ENCODE assay signal across 21 cellular contexts in genomic region chr3:14843321-14843720, GRCh38. TPM values are rescaled to one million over a fixed set of nuclear protein-coding genes. Genes with fewer than 3 reads are reported as not detected.
DNase-seq lines count a peak whose midpoint lies in the region; ATAC-seq, FAIRE-seq and TF ChIP-seq lines count a peak whose summit lies in the region.
"Had no signal": no experiment of that assay in that cellular context is flagged by ENCODE, and none has a peak within 500 bp of the region (broad histone marks: within the 10 kb centered on the region; RNA-seq: fewer than 3 reads in every experiment).

No MANE protein-coding gene starts in this region.

- H3K23ac ChIP-seq in H1 (ENCODE audit: insufficient read length) (no peak overlapping the region), neuronal stem cell (ENCODE audit: low read depth, low read length, poor library complexity) (no peak overlapping the region)

- H2AK5ac ChIP-seq in H1 (ENCODE audit: low read depth, low read length) (no peak overlapping the region), neuronal stem cell (ENCODE audit: low read depth, low read length) (no peak overlapping the region)

- H4K91ac ChIP-seq in H1 (replicated peaks; ENCODE audit: insufficient read length, low read length) (no peak overlapping the region), neuronal stem cell (ENCODE audit: low read depth, low read length, poor library complexity) (no peak overlapping the region)

- no peak overlapping the region for H4K8ac ChIP-seq in H1 (ENCODE audit: extremely low read depth, insufficient read depth, low read length)
- no peak overlapping the region for H4K8ac ChIP-seq in neuronal stem cell (ENCODE audit: low read depth, low read length)

- H2BK15ac ChIP-seq in H1 (ENCODE audit: low read length): no peak overlapping the region
- H2BK15ac ChIP-seq in neuronal stem cell (ENCODE audit: low read length): no peak overlapping the region

- H3K27ac ChIP-seq in H1 (ENCODE audit: low read depth, low read length): no peak overlapping the region
- no peak overlapping the region for H3K27ac ChIP-seq in kidney (ENCODE audit: low read depth in 2 of 2, low read length in 2 of 2)
- H3K27ac ChIP-seq in neuronal stem cell (replicated peaks; ENCODE audit: low read length): no peak overlapping the region

- H4K20me1 ChIP-seq in H1 (replicated peaks in 1 of 2; ENCODE audit: control insufficient read depth in 1 of 2, insufficient read depth in 2 of 2, low read length in 2 of 2): no peaks in the 10 kb centered on the region

- H3K27me3 ChIP-seq in H1 (replicated peaks in 1 of 4; ENCODE audit: control insufficient read depth in 3 of 4, extremely low read depth in 1 of 4, insufficient read depth in 3 of 4, low read length in 3 of 4): no peaks in the 10 kb centered on the region
- H3K27me3 ChIP-seq in neuronal stem cell (ENCODE audit: control insufficient read depth in 3 of 3, insufficient read depth in 3 of 3, low read depth in 1 of 3, low read length in 3 of 3): peaks cover 0 to 52% (median 2%) of the 10 kb centered on the region in 3 experiments

- TF ChIP-seq RAD21 in H1 (IDR thresholded peaks at IDR 0.05 in 1 of 2, conservative IDR thresholded peaks at IDR 0.05 in 1 of 2; ENCODE audit: low read depth in 2 of 2, low read length in 2 of 2): no peak

- intact Hi-C loops in kidney (cut with DNase I): no loop called here

- H3K18ac ChIP-seq in H1 (ENCODE audit: extremely low read depth, low read length): no peak overlapping the region
- peak overlapping the region; percentile 11 for H3K18ac ChIP-seq in neuronal stem cell (ENCODE audit: low read length)

- H3K36me3 ChIP-seq in H1 (ENCODE audit: control insufficient read depth in 2 of 4, insufficient read depth in 4 of 4, low read length in 3 of 4) (no peaks in the 10 kb centered on the region), kidney (ENCODE audit: control insufficient read depth in 1 of 2, insufficient read depth in 2 of 2, low read length in 2 of 2) (no peaks in the 10 kb centered on the region), neuronal stem cell (replicated peaks in 1 of 2; ENCODE audit: control insufficient read depth in 2 of 2, insufficient read depth in 2 of 2, low read length in 2 of 2) (no peaks in the 10 kb centered on the region)

- no peak for ATAC-seq in HG02678 (IDR thresholded peaks at IDR 0.05; ENCODE audit: unreplicated experiment)
- ATAC-seq: GM23338, HCT116 had no signal

- H2BK12ac ChIP-seq in H1 (ENCODE audit: low read depth, low read length) (0 out of 2 replicates have a peak overlapping the region, but pooled peaks have one; percentile 21), neuronal stem cell (ENCODE audit: low read length) (no peak overlapping the region)

- POLR2A ChIA-PET in H1 (lab: Charles Lee; ENCODE audit: partially characterized antibody): no interaction called here

- no peaks in the 10 kb centered on the region; the same call in 1 of the 2 replicates for H3K23me2 ChIP-seq in H1 (ENCODE audit: low read depth, low read length)

- H2AFZ ChIP-seq in H1 (ENCODE audit: low read length): no peak overlapping the region
- H2AFZ ChIP-seq in neuronal stem cell (ENCODE audit: low read length): no peak overlapping the region
- H2AFZ ChIP-seq: GM23338 had no signal

- TF ChIP-seq EP300 in H1 (IDR thresholded peaks at IDR 0.05; ENCODE audit: borderline replicate concordance in 1 of 2, low read depth in 2 of 2, low read length in 2 of 2): no peak

- no peak overlapping the region for H2BK20ac ChIP-seq in H1 (ENCODE audit: low read length)

- WGBS in H1 (ENCODE audit: extremely low coverage in 1 of 2, insufficient coverage in 1 of 2, insufficient read length in 1 of 2, insufficient replicate concordance in 2 of 2, low coverage in 1 of 2, low lambda C conversion rate in 2 of 2, missing lambda C conversion rate in 1 of 2), 2 experiments: 89% methylated on average over 8 of the region's 8 CpGs; no CpG with 5 or more reads in 1 of the 2 experiments
- no CpG with 5 or more reads among the region's 8 CpGs for WGBS in neuronal stem cell (ENCODE audit: extremely low coverage in 2 of 2, insufficient read length in 2 of 2, insufficient replicate concordance in 1 of 2), 2 donors

- no peak for TF ChIP-seq POLR2A in H1 (IDR thresholded peaks at IDR 0.05; ENCODE audit: control extremely low read depth in 1 of 2, low read depth in 2 of 2, low read length in 2 of 2)

- no peak for DNase-seq in H1 (ENCODE audit: low read depth in 1 of 2, low spot score in 2 of 2)
- DNase-seq in kidney: peak; percentile 55
- no peak for DNase-seq in neuronal stem cell (ENCODE audit: low spot score)
- no peak for DNase-seq in stimulated activated CD4-positive, alpha-beta T cell treated with anti-CD3 and anti-CD28 coated beads, Interleukin-12 subunit alpha, Interleukin-12 subunit beta, amount 100 ng/mL, for 4 hours
- no peak for DNase-seq in NOMO-1 treated with DMSO at 0.1 percent for 48 hours (lab: John Stamatoyannopoulos, UW; ENCODE audit: unreplicated experiment)
- DNase-seq: C1 segment of cervical spinal cord; Calu3; CD4-positive, alpha-beta memory T cell; COR-L47; DMS53; DMS79 treated with DMSO at 0.1 percent for 48 hours; GF-D8; H7 had no signal

- no peak overlapping the region for H3K56ac ChIP-seq in H1 (replicated peaks; ENCODE audit: insufficient read length, low read depth, low read length)

- TF ChIP-seq CTCF in H1 (IDR thresholded peaks at IDR 0.05; ENCODE audit: control extremely low read depth in 1 of 3, insufficient read depth in 1 of 3, low read depth in 1 of 3, low read length in 3 of 3): no peak
- TF ChIP-seq CTCF in kidney (IDR thresholded peaks at IDR 0.05; ENCODE audit: borderline replicate concordance, extremely low read depth, insufficient read depth): no peak

- H3K9ac ChIP-seq in H1 (replicated peaks in 1 of 4; ENCODE audit: extremely low read depth in 1 of 4, low read depth in 3 of 4, low read length in 3 of 4) (no peak overlapping the region), kidney (ENCODE audit: low read length in 2 of 2) (no peak overlapping the region), neuronal stem cell (ENCODE audit: low read depth, low read length, poor library complexity) (peak overlapping the region; percentile 51)

- H3K4me2 ChIP-seq in H1 (ENCODE audit: insufficient read depth in 1 of 2, low read depth in 2 of 2, low read length in 2 of 2) (no peak overlapping the region), neuronal stem cell (ENCODE audit: insufficient read depth, low read length, poor library complexity, severe bottlenecking) (no peak overlapping the region)
- H3K4me2 ChIP-seq: GM23338 had no signal

- FAIRE-seq in H1 (lab: Jason Lieb, UNC): no peak
- FAIRE-seq in kidney (lab: Jason Lieb, UNC): no peak
- FAIRE-seq: GM12891, GM18507 had no signal

- H3K4ac ChIP-seq in H1 (replicated peaks; ENCODE audit: insufficient read length, low read depth, low read length): no peak overlapping the region
- H3K4ac ChIP-seq in neuronal stem cell (ENCODE audit: low read length): no peak overlapping the region

- no peak overlapping the region for H4K5ac ChIP-seq in H1 (ENCODE audit: insufficient read length, low read depth, low read length)

- H3K4me1 ChIP-seq in H1 (replicated peaks in 1 of 4; ENCODE audit: control insufficient read depth in 3 of 4, insufficient read depth in 4 of 4, low read length in 3 of 4): peaks cover 14 to 22% (median 20%) of the 10 kb centered on the region in 4 experiments
- peaks cover 11 to 12% of the 10 kb centered on the region in 2 donors for H3K4me1 ChIP-seq in kidney (ENCODE audit: control insufficient read depth in 1 of 2, insufficient read depth in 1 of 2, low read depth in 1 of 2, low read length in 2 of 2)
- H3K4me1 ChIP-seq in neuronal stem cell (ENCODE audit: control insufficient read depth in 2 of 2, insufficient read depth in 1 of 2, low read depth in 1 of 2, low read length in 2 of 2): peaks cover 0 to 16% of the 10 kb centered on the region in 2 donors

- no peak overlapping the region for H3K4me3 ChIP-seq in H1 (ENCODE audit: extremely low read depth in 1 of 4, insufficient read depth in 2 of 4, low read depth in 3 of 4, low read length in 4 of 4)
- no peak overlapping the region for H3K4me3 ChIP-seq in kidney (ENCODE audit: low read length in 2 of 2)
- no peak overlapping the region for H3K4me3 ChIP-seq in neuronal stem cell (ENCODE audit: low read length in 2 of 2)
- H3K4me3 ChIP-seq: GM23338 had no signal

- H3K79me1 ChIP-seq in H1 (ENCODE audit: low read depth, low read length) (no peaks in the 10 kb centered on the region), neuronal stem cell (ENCODE audit: low read depth, low read length) (no peaks in the 10 kb centered on the region)

- H2BK5ac ChIP-seq in H1 (ENCODE audit: low read depth, low read length) (no peak overlapping the region), neuronal stem cell (ENCODE audit: low read length) (no peak overlapping the region)

- H2BK120ac ChIP-seq in H1 (replicated peaks; ENCODE audit: low read depth, low read length): no peak overlapping the region
- no peak overlapping the region for H2BK120ac ChIP-seq in neuronal stem cell (ENCODE audit: low read depth, low read length)

- H3K79me2 ChIP-seq in H1 (ENCODE audit: control insufficient read depth in 1 of 2, insufficient read depth in 2 of 2, low read length in 2 of 2): no peaks in the 10 kb centered on the region

- H3K14ac ChIP-seq in H1 (ENCODE audit: insufficient read length): no peak overlapping the region
- no peak overlapping the region for H3K14ac ChIP-seq in neuronal stem cell (ENCODE audit: low read length)

- CTCF ChIA-PET in H1 (lab: Charles Lee; ENCODE audit: partially characterized antibody): interaction anchor here (1.2 to 10.3 kb wide), 4 partner anchors 9 to 62 kb away, joined by 3 to 109 read pairs (median 8); no protein-coding TSS in a partner anchor

- H3K9me3 ChIP-seq in H1 (ENCODE audit: insufficient read depth in 2 of 2, low read depth in 1 of 2, low read length in 1 of 2): no peaks in the 10 kb centered on the region; a peak in 1 of 4 replicates
- no peaks in the 10 kb centered on the region for H3K9me3 ChIP-seq in kidney (ENCODE audit: control insufficient read depth in 1 of 2, low read length in 2 of 2)
- no peaks in the 10 kb centered on the region for H3K9me3 ChIP-seq in neuronal stem cell (replicated peaks in 1 of 2; ENCODE audit: control insufficient read depth in 2 of 2, insufficient read depth in 1 of 2, low read depth in 1 of 2, low read length in 2 of 2)

TF ChIP-seq in H1, 55 proteins besides CTCF, POLR2A, EP300 and RAD21 (continues in another document):
- TF ChIP-seq SRF (IDR thresholded peaks at IDR 0.05; ENCODE audit: low read depth, low read length): no peak

RNA-seq across cellular contexts. Expression of gene FGD5, which starts 24.6 kb away (rescaled TPM):
- total RNA-seq in H1 (2021; fragmentation: NEBNext Ultra II Directional; extraction: Animal tissue kit (Norgen Biotek cat#: 25700)): 14.3 and 15.3 TPM in 2 replicates
- polyA plus RNA-seq in H1 (2011; rRNA removed): 4.7 and 6.0 TPM in 2 replicates
- 6.1 TPM for polyA plus RNA-seq in H1 (2011; cell fraction: cytosol; rRNA removed)
- polyA plus RNA-seq in H1 (2011; cell fraction: nucleus; rRNA removed): 8.1 TPM
- polyA plus RNA-seq in H1 (2012, experiment 1 of 2): 6.0 to 11.3 TPM (median 8.8 TPM) in 4 replicates
- 4.3 TPM for polyA plus RNA-seq in H1 (2012, experiment 2 of 2)
- 9.0 TPM for polyA plus RNA-seq in H1 (2013, experiment 1 of 2)
- polyA plus RNA-seq in H1 (2013, experiment 2 of 2): 9.6 TPM
- polyA minus RNA-seq in H1 (2011; rRNA and poly(A)+ RNA removed): 9.0 and 9.7 TPM in 2 replicates
- 6.8 TPM for polyA minus RNA-seq in H1 (2011; cell fraction: cytosol; rRNA and poly(A)+ RNA removed)
- polyA minus RNA-seq in H1 (2011; cell fraction: nucleus; rRNA and poly(A)+ RNA removed): 7.9 TPM
- 40.1 TPM for total RNA-seq in kidney
- polyA plus RNA-seq in kidney (ENCODE audit: insufficient read depth, low read depth, low replicate concordance): 18.7 TPM
- polyA plus RNA-seq in neuronal stem cell (2013, experiment 1 of 2): 0.39 TPM
- polyA plus RNA-seq in neuronal stem cell (2013, experiment 2 of 2): 0.43 TPM
- total RNA-seq: A172, A673, Calu3 had no signal
- polyA plus RNA-seq: BJ; CD4-positive, alpha-beta memory T cell had no signal
